15 cellular contexts compared by ENCODE assay signal in genomic region chr7:883029-884021, GRCh38. TPM values are rescaled to one million over a fixed set of nuclear protein-coding genes. Genes with fewer than 3 reads are reported as not detected.
DNase-seq lines count a peak whose midpoint lies in the region; ATAC-seq and TF ChIP-seq lines count a peak whose summit lies in the region.
"Had no signal": no experiment of that assay in that cellular context is flagged by ENCODE, and none has a peak within 500 bp of the region (broad histone marks: within the 10 kb centered on the region; RNA-seq: fewer than 3 reads in every experiment).

No MANE protein-coding gene starts in this region.

- ATAC-seq in HG03095 (IDR thresholded peaks at IDR 0.05; ENCODE audit: unreplicated experiment), result no peak

- no peaks in the 10 kb centered on the region for H3K27me3 ChIP-seq in layer of hippocampus (ENCODE audit: control insufficient read depth, insufficient read depth, low read length)
- no peaks in the 10 kb centered on the region for H3K27me3 ChIP-seq in spleen (replicated peaks in 1 of 7)
- H3K27me3 ChIP-seq: neutrophil, transverse colon had no signal

- peaks cover 0 to 68% (median 23%) of the 10 kb centered on the region in 6 donors for H3K36me3 ChIP-seq in spleen

- H3K4me1 ChIP-seq in spleen, result peaks cover 21 to 86% (median 59%) of the 10 kb centered on the region in 6 donors

- intact Hi-C loops in spleen (cut with DNase I; ENCODE audit: low total_unique reads), result no loop called here

- TF ChIP-seq POLR2A in spleen (IDR thresholded peaks at IDR 0.05), result no peak

- WGBS in spleen, 5 donors, result 78 to 85% (median 83%) methylated on average over 50 to 51 of the region's 51 CpGs

- H3K27ac ChIP-seq in layer of hippocampus (ENCODE audit: low read depth, low read length), result peak overlapping the region; percentile 46
- H3K27ac ChIP-seq in spleen, result no peak overlapping the region
- H3K27ac ChIP-seq: neutrophil, transverse colon, WERI-Rb-1 had no signal

- no peaks in the 10 kb centered on the region for H3K9me3 ChIP-seq in spleen
- H3K9me3 ChIP-seq: neutrophil, transverse colon had no signal

- DNase-seq in DMS53 (lab: John Stamatoyannopoulos, UW) (peak; percentile 47), DMS53 treated with DMSO at 0.1 percent for 48 hours (lab: John Stamatoyannopoulos, UW; ENCODE audit: unreplicated experiment) (no peak), cerebellar cortex (ENCODE audit: low spot score) (peak; percentile 37), spleen (peak; percentile 68), DMS79 treated with DMSO at 0.1 percent for 48 hours (lab: John Stamatoyannopoulos, UW) (no peak)
- no peak for DNase-seq in activated naive CD4-positive, alpha-beta T cell (lab: John Stamatoyannopoulos, UW)
- DNase-seq: 8988T; foreskin melanocyte; NCI-H1436; NK-92 treated with Interleukin-12 subunit alpha and Interleukin-12 subunit beta, amount 100 ng/mL, for 24 hours; transverse colon; WERI-Rb-1 had no signal

- H3K4me3 ChIP-seq in spleen, result no peak overlapping the region
- H3K4me3 ChIP-seq: transverse colon had no signal

- no peak for TF ChIP-seq CTCF in spleen (IDR thresholded peaks at IDR 0.05 in 8 of 11, conservative IDR thresholded peaks at IDR 0.05 in 3 of 11)

RNA-seq across cellular contexts. Expression of gene GET4, which starts 7.0 kb away (rescaled TPM):
- 10 to 100 TPM; 25.4 to 39.5 (median 34.4) TPM for total RNA-seq in spleen
- polyA plus RNA-seq in spleen, result 10 to 100 TPM; 40.0 to 63.0 (median 53.9) TPM

RNA-seq across cellular contexts. Expression of gene SUN1, which starts 51.0 kb away (rescaled TPM):
- 100 to 1,000 TPM; 103 to 181 (median 154) TPM for total RNA-seq in spleen
- polyA plus RNA-seq in spleen, result 10 to 100 TPM; 33.2 to 59.5 (median 54.9) TPM

Comparison
In these comparisons a context has a peak if more than half of its experiments do, and no peak if none do; other contexts are left out.
1. DNase-seq: peak in DMS53 (single experiment), cerebellar cortex (single experiment) and spleen (single experiment); none in DMS53 treated with DMSO at 0.1 percent for 48 hours (single experiment), DMS79 treated with DMSO at 0.1 percent for 48 hours (single experiment) and activated naive CD4-positive, alpha-beta T cell (0 of 4).